Comparison of ENCODE assay signal across 26 cellular contexts in genomic region chrX:118720058-118720707, GRCh38.
"Had no signal": no experiment of that assay in that cellular context is flagged by ENCODE, and none has a peak within 500 bp of the region (broad histone marks: within the 10 kb centered on the region; RNA-seq: fewer than 3 reads in every experiment).

No MANE protein-coding gene starts in this region.

- DNase-seq: activated CD4-positive, alpha-beta T cell treated with anti-CD3 and anti-CD28 coated beads for 4 hours; activated CD8-positive, alpha-beta memory T cell treated with anti-CD3 and anti-CD28 coated beads, Interleukin-2, amount 50 U/mL, for 48 hours; activated CD8-positive, alpha-beta T cell treated with anti-CD3 and anti-CD28 coated beads, Interleukin-2, amount 10 ng/mL, durations not matched to agents 7 days and 5 days; activated naive CD4-positive, alpha-beta T cell treated with anti-CD3 and anti-CD28 coated beads, Interleukin-2, amount 50 U/mL, for 16 hours; activated naive CD8-positive, alpha-beta T cell treated with anti-CD3 and anti-CD28 coated beads, Interleukin-2, amount 10 ng/mL, durations not matched to agents 7 days and 5 days; activated T-cell treated with anti-CD3 and anti-CD28 coated beads, Interleukin-2, amount 50 U/mL, for 1 hour; adrenal gland; anterior cingulate cortex; cerebellar nuclear complex; KBM-7; NCI-H1092; NCI-H1417; NCI-H187; NCI-H2081; NCI-H2227 treated with DMSO at 0.1 percent for 48 hours; NCI-H446 treated with DMSO at 0.1 percent for 48 hours; NCI-H524 treated with DMSO at 0.1 percent for 48 hours; NK-92 treated with Interleukin-12 subunit alpha and Interleukin-12 subunit beta, amount 100 ng/mL, for 24 hours; Peyer's patch; SHP77; T-helper 17 cell; T1000 had no signal

- H3K36me3 Mint-ChIP-seq: activated naive CD8-positive, alpha-beta T cell treated with anti-CD3 and anti-CD28 coated beads, Interleukin-2, amount 10 ng/mL, durations not matched to agents 7 days and 5 days had no signal

- H3K4me3 Mint-ChIP-seq: activated CD8-positive, alpha-beta T cell treated with anti-CD3 and anti-CD28 coated beads, Interleukin-2, amount 10 ng/mL, durations not matched to agents 7 days and 5 days; activated naive CD8-positive, alpha-beta T cell treated with anti-CD3 and anti-CD28 coated beads, Interleukin-2, amount 10 ng/mL, durations not matched to agents 7 days and 5 days; T-helper 17 cell had no signal

- H3K9me3 Mint-ChIP-seq: activated naive CD8-positive, alpha-beta T cell treated with anti-CD3 and anti-CD28 coated beads, Interleukin-2, amount 10 ng/mL, durations not matched to agents 7 days and 5 days had no signal

- ATAC-seq: activated CD4-positive, CD25-positive, alpha-beta regulatory T cell treated with anti-CD3 and anti-CD28 coated beads, Interleukin-2, amount 50 U/mL, for 24 hours; activated CD8-positive, alpha-beta T cell treated with anti-CD3 and anti-CD28 coated beads, Interleukin-2, amount 10 ng/mL, durations not matched to agents 7 days and 5 days; T-helper 17 cell had no signal

- H3K27me3 ChIP-seq: adrenal gland, Peyer's patch, SJSA1 had no signal

- H3K9me3 ChIP-seq: adrenal gland, Peyer's patch, SJSA1 had no signal

- H3K27ac ChIP-seq: adrenal gland, RWPE1, SJSA1, VCaP had no signal

- H3K4me3 ChIP-seq: adrenal gland, Peyer's patch, SJSA1 had no signal

- H3K36me3 ChIP-seq: adrenal gland, Peyer's patch, SJSA1 had no signal

- H3K27ac Mint-ChIP-seq: activated CD8-positive, alpha-beta T cell treated with anti-CD3 and anti-CD28 coated beads, Interleukin-2, amount 10 ng/mL, durations not matched to agents 7 days and 5 days; activated naive CD8-positive, alpha-beta T cell treated with anti-CD3 and anti-CD28 coated beads, Interleukin-2, amount 10 ng/mL, durations not matched to agents 7 days and 5 days; T-helper 17 cell had no signal
